Comparison of ENCODE assay signal across 23 cellular contexts in the genomic region with DNA sequence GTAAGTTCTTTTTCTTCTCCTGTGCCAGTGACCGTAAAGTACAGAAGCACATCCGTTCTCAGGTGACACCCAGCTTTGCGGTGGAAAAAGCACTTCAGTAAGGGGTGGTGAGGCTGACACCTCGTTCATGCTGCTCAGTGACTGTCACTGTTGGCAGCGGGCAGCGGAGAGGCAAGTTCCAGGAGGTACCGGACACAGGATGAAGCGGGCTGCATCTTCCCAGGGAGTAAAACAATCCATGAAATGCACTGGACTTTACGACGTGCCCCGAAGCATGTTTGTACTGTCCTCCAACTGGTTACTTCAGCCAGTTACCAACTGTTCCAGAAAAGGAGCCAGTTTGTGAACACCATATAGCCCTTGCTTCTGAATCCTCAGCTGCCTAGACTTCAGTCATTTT.
DNase-seq lines count a peak whose midpoint lies in the region; ATAC-seq, FAIRE-seq and TF ChIP-seq lines count a peak whose summit lies in the region.
"Had no signal": no experiment of that assay in that cellular context is flagged by ENCODE, and none has a peak within 500 bp of the region (broad histone marks: within the 10 kb centered on the region; RNA-seq: fewer than 3 reads in every experiment).

No MANE protein-coding gene starts in this region.

- TF ChIP-seq CTCF in activated CD8-positive, alpha-beta T cell treated with anti-CD3 and anti-CD28 coated beads for 36 hours (IDR thresholded peaks at IDR 0.05): no peak
- TF ChIP-seq CTCF in gastrocnemius medialis (IDR thresholded peaks at IDR 0.05 in 4 of 5, conservative IDR thresholded peaks at IDR 0.05 in 1 of 5): no peak

- H3K9me3 Mint-ChIP-seq in activated CD8-positive, alpha-beta T cell treated with anti-CD3 and anti-CD28 coated beads for 36 hours: no peaks in the 10 kb centered on the region
- no peaks in the 10 kb centered on the region for H3K9me3 Mint-ChIP-seq in activated CD8-positive, alpha-beta T cell treated with anti-CD3 and anti-CD28 coated beads, Interleukin-2, amount 10 ng/mL, durations not matched to agents 7 days and 5 days (ENCODE audit: insufficient read depth)
- H3K9me3 Mint-ChIP-seq: activated B cell treated with CpG ODN at 0.5 μM for 24 hours; activated naive CD4-positive, alpha-beta T cell treated with anti-CD3 and anti-CD28 coated beads, Interleukin-2, amount 10 ng/mL, durations not matched to agents 7 days and 5 days; activated T-cell treated with anti-CD3 and anti-CD28 coated beads, Interleukin-2, amount 50 U/mL, for 4 hours had no signal

- in situ Hi-C loops in gastrocnemius medialis (cut with MboI; ENCODE audit: low sequenced_read_pairs in 4 of 4): no loop called here

- peaks cover 11 to 19% of the 10 kb centered on the region in 2 donors for H3K4me1 ChIP-seq in gastrocnemius medialis

- peaks cover 53% of the 10 kb centered on the region for H3K4me1 Mint-ChIP-seq in activated CD8-positive, alpha-beta T cell treated with anti-CD3 and anti-CD28 coated beads for 36 hours (ENCODE audit: low read depth)
- H3K4me1 Mint-ChIP-seq in activated CD8-positive, alpha-beta T cell treated with anti-CD3 and anti-CD28 coated beads, Interleukin-2, amount 10 ng/mL, durations not matched to agents 7 days and 5 days (ENCODE audit: low read depth): peaks cover 54% of the 10 kb centered on the region

- H3K4me3 ChIP-seq in gastrocnemius medialis: no peak overlapping the region
- H3K4me3 ChIP-seq: heart left ventricle had no signal

- POLR2A ChIA-PET in activated CD8-positive, alpha-beta T cell treated with anti-CD3 and anti-CD28 coated beads for 36 hours (lab: Charles Lee): interaction anchor here (0.6 to 0.9 kb wide), 2 partner anchors 19 to 247 kb away, joined by 3 to 6 read pairs; no protein-coding TSS in a partner anchor
- POLR2A ChIA-PET in activated CD8-positive, alpha-beta T cell treated with anti-CD3 and anti-CD28 coated beads, Interleukin-2, amount 10 ng/mL, durations not matched to agents 7 days and 5 days (lab: Charles Lee): no interaction called here

- no peaks in the 10 kb centered on the region for H3K9me3 ChIP-seq in gastrocnemius medialis
- H3K9me3 ChIP-seq: heart left ventricle, SK-N-SH had no signal

- FAIRE-seq in GM12892 (lab: Jason Lieb, UNC) (peak; percentile 40), frontal cortex (lab: Jason Lieb, UNC) (no peak)
- FAIRE-seq: urothelium cell line had no signal

- H3K36me3 Mint-ChIP-seq in activated CD8-positive, alpha-beta T cell treated with anti-CD3 and anti-CD28 coated beads for 36 hours (ENCODE audit: low read depth): peaks cover 65% of the 10 kb centered on the region
- H3K36me3 Mint-ChIP-seq in activated CD8-positive, alpha-beta T cell treated with anti-CD3 and anti-CD28 coated beads, Interleukin-2, amount 10 ng/mL, durations not matched to agents 7 days and 5 days (ENCODE audit: low read depth): peaks cover 35% of the 10 kb centered on the region

- no peak for ATAC-seq in activated CD8-positive, alpha-beta T cell treated with anti-CD3 and anti-CD28 coated beads for 36 hours
- ATAC-seq in activated CD8-positive, alpha-beta T cell treated with anti-CD3 and anti-CD28 coated beads, Interleukin-2, amount 10 ng/mL, durations not matched to agents 7 days and 5 days: no peak
- ATAC-seq in gastrocnemius medialis (peak; percentile 71 to 72), GM21526 (IDR thresholded peaks at IDR 0.05; ENCODE audit: low FRiP score, unreplicated experiment) (no peak)
- ATAC-seq: heart left ventricle had no signal

- no peaks in the 10 kb centered on the region for H3K27me3 Mint-ChIP-seq in activated CD8-positive, alpha-beta T cell treated with anti-CD3 and anti-CD28 coated beads for 36 hours
- no peaks in the 10 kb centered on the region for H3K27me3 Mint-ChIP-seq in activated CD8-positive, alpha-beta T cell treated with anti-CD3 and anti-CD28 coated beads, Interleukin-2, amount 10 ng/mL, durations not matched to agents 7 days and 5 days (ENCODE audit: low read depth)
- H3K27me3 Mint-ChIP-seq: activated B cell treated with CpG ODN at 0.5 μM for 24 hours; activated naive CD4-positive, alpha-beta T cell treated with anti-CD3 and anti-CD28 coated beads, Interleukin-2, amount 10 ng/mL, durations not matched to agents 7 days and 5 days had no signal

- TF ChIP-seq POLR2A in GM12892 (IDR thresholded peaks at IDR 0.05; ENCODE audit: low read depth, low read length) (no peak), gastrocnemius medialis (IDR thresholded peaks at IDR 0.05) (no peak)

- H3K4me3 Mint-ChIP-seq in activated CD8-positive, alpha-beta T cell treated with anti-CD3 and anti-CD28 coated beads for 36 hours: no peak overlapping the region
- no peak overlapping the region for H3K4me3 Mint-ChIP-seq in activated CD8-positive, alpha-beta T cell treated with anti-CD3 and anti-CD28 coated beads, Interleukin-2, amount 10 ng/mL, durations not matched to agents 7 days and 5 days
- H3K4me3 Mint-ChIP-seq: activated B cell treated with CpG ODN at 0.5 μM for 24 hours; activated naive CD4-positive, alpha-beta T cell treated with anti-CD3 and anti-CD28 coated beads, Interleukin-2, amount 10 ng/mL, durations not matched to agents 7 days and 5 days; activated T-cell treated with anti-CD3 and anti-CD28 coated beads, Interleukin-2, amount 50 U/mL, for 4 hours had no signal

- no peaks in the 10 kb centered on the region for H3K36me3 ChIP-seq in gastrocnemius medialis

- DNase-seq in activated CD8-positive, alpha-beta T cell treated with anti-CD3 and anti-CD28 coated beads for 36 hours: no peak
- no peak for DNase-seq in activated CD8-positive, alpha-beta T cell treated with anti-CD3 and anti-CD28 coated beads, Interleukin-2, amount 10 ng/mL, durations not matched to agents 7 days and 5 days
- DNase-seq in GM12892 (ENCODE audit: insufficient read length) (no peak), cerebellar cortex (ENCODE audit: low spot score) (peak; percentile 72), gastrocnemius medialis (no peak), NOMO-1 treated with dmso at 0.1 percent for 144 hours (lab: John Stamatoyannopoulos, UW; ENCODE audit: unreplicated experiment) (no peak), frontal cortex (ENCODE audit: low spot score in 2 of 2) (no peak)
- DNase-seq: activated B cell treated with CpG ODN at 0.5 μM for 24 hours; activated CD8-positive, alpha-beta memory T cell treated with anti-CD3 and anti-CD28 coated beads for 24 hours; activated naive CD4-positive, alpha-beta T cell treated with anti-CD3 and anti-CD28 coated beads, Interleukin-2, amount 10 ng/mL, durations not matched to agents 7 days and 5 days; activated T-cell treated with anti-CD3 and anti-CD28 coated beads, Interleukin-2, amount 50 U/mL, for 4 hours; aorta; Calu3; heart left ventricle; NCI-H1048; NCI-H187; NCI-H226; NCI-H82; SK-N-SH had no signal

- intact Hi-C loops in activated CD8-positive, alpha-beta T cell treated with anti-CD3 and anti-CD28 coated beads for 36 hours (cut with micrococcal nuclease): no loop called here
- intact Hi-C loops in gastrocnemius medialis (cut with DNase I; ENCODE audit: low total_unique reads): no loop called here

- peak overlapping the region; percentile 27 to 68 (median 49) for H3K27ac ChIP-seq in gastrocnemius medialis
- H3K27ac ChIP-seq: heart left ventricle, RWPE1 had no signal

- peak overlapping the region; percentile 47 for H3K27ac Mint-ChIP-seq in activated CD8-positive, alpha-beta T cell treated with anti-CD3 and anti-CD28 coated beads for 36 hours
- H3K27ac Mint-ChIP-seq in activated CD8-positive, alpha-beta T cell treated with anti-CD3 and anti-CD28 coated beads, Interleukin-2, amount 10 ng/mL, durations not matched to agents 7 days and 5 days: no peak overlapping the region
- H3K27ac Mint-ChIP-seq: activated B cell treated with CpG ODN at 0.5 μM for 24 hours; activated naive CD4-positive, alpha-beta T cell treated with anti-CD3 and anti-CD28 coated beads, Interleukin-2, amount 10 ng/mL, durations not matched to agents 7 days and 5 days had no signal

- CTCF ChIA-PET in activated CD8-positive, alpha-beta T cell treated with anti-CD3 and anti-CD28 coated beads for 36 hours (lab: Charles Lee): interaction anchor here (1.1 kb wide), 2 partner anchors 10 to 11 kb away, joined by 3 read pairs; no protein-coding TSS in a partner anchor
- CTCF ChIA-PET in activated CD8-positive, alpha-beta T cell treated with anti-CD3 and anti-CD28 coated beads, Interleukin-2, amount 10 ng/mL, durations not matched to agents 7 days and 5 days (lab: Charles Lee): interaction anchor here (1.2 kb wide), 1 partner anchor 10 kb away, joined by 3 read pairs; no protein-coding TSS in a partner anchor

- no peaks in the 10 kb centered on the region for H3K27me3 ChIP-seq in gastrocnemius medialis
- H3K27me3 ChIP-seq: dorsolateral prefrontal cortex, heart left ventricle had no signal

Comparison
In these comparisons a context has a peak if more than half of its experiments do, and no peak if none do; other contexts are left out.
1. ATAC-seq: peak in gastrocnemius medialis (2 of 2); none in activated CD8-positive, alpha-beta T cell treated with anti-CD3 and anti-CD28 coated beads for 36 hours (single experiment), activated CD8-positive, alpha-beta T cell treated with anti-CD3 and anti-CD28 coated beads, Interleukin-2, amount 10 ng/mL, durations not matched to agents 7 days and 5 days (single experiment) and GM21526 (single experiment).